ENCODE assay signal across 1 cellular context in genomic region chr19:13834308-13834790, GRCh38.
TF ChIP-seq lines count a peak whose summit lies in the region.

No MANE protein-coding gene starts in this region.

TF ChIP-seq in WTC11, 78 proteins besides CTCF, POLR2A, EP300 and RAD21 (continued from another document):
- TF ChIP-seq ZNF532 (CRISPR knock-in tag; IDR thresholded peaks at IDR 0.05; ENCODE audit: borderline replicate concordance): no peak
- TF ChIP-seq EMX1 (CRISPR knock-in tag; IDR thresholded peaks at IDR 0.05): no peak
